In the genomic region with DNA sequence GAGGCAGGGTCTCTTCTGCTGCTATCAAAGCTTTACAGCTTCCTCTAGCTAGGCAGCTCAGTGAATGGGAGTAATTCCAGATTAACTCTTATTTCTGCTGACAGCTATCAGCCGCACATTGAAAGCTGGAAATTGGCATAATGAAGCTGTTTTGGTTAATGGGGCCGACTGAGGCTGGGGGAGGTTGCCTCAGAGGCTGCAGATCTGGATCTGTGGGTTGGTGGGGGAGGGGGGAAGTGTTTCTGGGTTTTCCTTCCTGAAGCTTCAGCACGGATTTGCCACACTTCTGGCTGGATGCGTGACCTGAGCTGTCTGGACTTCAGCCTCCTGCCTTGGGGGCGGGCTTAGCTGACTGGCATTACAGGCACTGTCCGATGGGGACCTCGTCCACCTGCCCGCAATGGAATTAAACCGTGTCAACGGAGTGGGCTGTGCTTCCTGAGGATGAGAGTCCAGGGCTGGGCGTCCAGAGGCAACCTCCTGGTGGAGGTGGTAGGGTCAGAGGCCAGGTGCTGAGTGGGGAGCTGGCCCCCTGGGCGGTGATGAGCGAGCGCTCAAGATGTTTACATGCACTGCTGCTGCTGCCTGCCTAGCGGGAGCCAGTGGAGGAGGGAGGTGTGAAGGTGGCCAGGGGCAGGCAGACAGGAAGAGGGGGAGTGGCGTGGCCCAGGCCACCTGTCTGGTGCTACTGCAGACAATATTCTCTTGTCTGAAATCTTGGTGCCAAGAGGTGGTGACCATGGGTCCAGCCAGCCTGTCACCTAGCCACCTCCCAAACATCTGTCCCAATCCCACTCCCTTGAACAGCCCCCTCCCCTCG, we compare ENCODE assay signal across 11 cellular contexts. TPM values are rescaled to one million over a fixed set of nuclear protein-coding genes. Genes with fewer than 3 reads are reported as not detected.
A peak's percentile ranks its signal among the peaks of the same experiment; 100 is the strongest.
DNase-seq lines count a peak whose midpoint lies in the region; ATAC-seq and TF ChIP-seq lines count a peak whose summit lies in the region.
"Had no signal": no experiment of that assay in that cellular context is flagged by ENCODE, and none has a peak within 500 bp of the region (broad histone marks: within the 10 kb centered on the region; RNA-seq: fewer than 3 reads in every experiment).

No MANE protein-coding gene starts in this region.

- H3K27ac ChIP-seq in Peyer's patch = peak overlapping the region in 1 of 4 donors; percentile 43
- H3K27ac ChIP-seq: C4-2B had no signal

- POLR2A ChIA-PET in activated naive CD8-positive, alpha-beta T cell treated with anti-CD3 and anti-CD28 coated beads, Interleukin-2, amount 10 ng/mL, durations not matched to agents 7 days and 5 days (lab: Charles Lee) = no interaction called here

- H3K4me3 Mint-ChIP-seq in activated naive CD8-positive, alpha-beta T cell treated with anti-CD3 and anti-CD28 coated beads, Interleukin-2, amount 10 ng/mL, durations not matched to agents 7 days and 5 days = peak overlapping the region; percentile 42
- no peak overlapping the region for H3K4me3 Mint-ChIP-seq in activated naive CD8-positive, alpha-beta T cell treated with anti-CD3 and anti-CD28 coated beads, Interleukin-2, amount 50 U/mL, for 24 hours
- H3K4me3 Mint-ChIP-seq in type B pancreatic cell = peak overlapping the region; percentile 59
- H3K4me3 Mint-ChIP-seq: naive thymus-derived CD8-positive, alpha-beta T cell; T-helper 2 cell treated with Interferon-gamma antibody and Interleukin-4, amounts not matched to agents 5 μg/mL and 100 μg/mL, for 36 hours had no signal

- no peaks in the 10 kb centered on the region for H3K36me3 ChIP-seq in Peyer's patch

- peak; percentile 63 for ATAC-seq in activated naive CD8-positive, alpha-beta T cell treated with anti-CD3 and anti-CD28 coated beads, Interleukin-2, amount 10 ng/mL, durations not matched to agents 7 days and 5 days (ENCODE audit: low read depth)
- ATAC-seq in activated naive CD8-positive, alpha-beta T cell treated with anti-CD3 and anti-CD28 coated beads, Interleukin-2, amount 50 U/mL, for 24 hours = no peak
- ATAC-seq in GM19324 (IDR thresholded peaks at IDR 0.05; ENCODE audit: low FRiP score, unreplicated experiment) = no peak

- H3K4me3 ChIP-seq in Peyer's patch = no peak overlapping the region

- no peaks in the 10 kb centered on the region for H3K9me3 Mint-ChIP-seq in activated naive CD8-positive, alpha-beta T cell treated with anti-CD3 and anti-CD28 coated beads, Interleukin-2, amount 10 ng/mL, durations not matched to agents 7 days and 5 days
- H3K9me3 Mint-ChIP-seq in activated naive CD8-positive, alpha-beta T cell treated with anti-CD3 and anti-CD28 coated beads, Interleukin-2, amount 50 U/mL, for 24 hours = no peaks in the 10 kb centered on the region
- H3K9me3 Mint-ChIP-seq in type B pancreatic cell = no peaks in the 10 kb centered on the region
- H3K9me3 Mint-ChIP-seq: naive thymus-derived CD8-positive, alpha-beta T cell; T-helper 2 cell treated with Interferon-gamma antibody and Interleukin-4, amounts not matched to agents 5 μg/mL and 100 μg/mL, for 36 hours had no signal

- no peaks in the 10 kb centered on the region for H3K27me3 ChIP-seq in Peyer's patch

- DNase-seq in activated naive CD8-positive, alpha-beta T cell treated with anti-CD3 and anti-CD28 coated beads, Interleukin-2, amount 10 ng/mL, durations not matched to agents 7 days and 5 days = no peak
- DNase-seq in activated naive CD8-positive, alpha-beta T cell treated with anti-CD3 and anti-CD28 coated beads, Interleukin-2, amount 50 U/mL, for 24 hours = no peak
- DNase-seq in Peyer's patch (peak in 2 of 3 donors; percentile 79 to 80), iPS-NIHi11 (ENCODE audit: low spot score) (peak; percentile 69), type B pancreatic cell (ENCODE audit: extremely low spot score, unreplicated experiment) (no peak), NCI-H2107 treated with DMSO at 0.1 percent for 48 hours (lab: John Stamatoyannopoulos, UW; ENCODE audit: unreplicated experiment) (no peak)
- DNase-seq in activated CD4-positive, alpha-beta T cell treated with anti-CD3 and anti-CD28 coated beads for 1 hour = no peak
- DNase-seq: naive thymus-derived CD8-positive, alpha-beta T cell had no signal

- no peaks in the 10 kb centered on the region for H3K36me3 Mint-ChIP-seq in activated naive CD8-positive, alpha-beta T cell treated with anti-CD3 and anti-CD28 coated beads, Interleukin-2, amount 10 ng/mL, durations not matched to agents 7 days and 5 days
- no peaks in the 10 kb centered on the region for H3K36me3 Mint-ChIP-seq in activated naive CD8-positive, alpha-beta T cell treated with anti-CD3 and anti-CD28 coated beads, Interleukin-2, amount 50 U/mL, for 24 hours (ENCODE audit: low read depth)
- no peaks in the 10 kb centered on the region for H3K36me3 Mint-ChIP-seq in type B pancreatic cell
- H3K36me3 Mint-ChIP-seq: naive thymus-derived CD8-positive, alpha-beta T cell had no signal

- no peak for TF ChIP-seq POLR2A in Peyer's patch (IDR thresholded peaks at IDR 0.05)

- peaks cover 0 to 29% (median 7%) of the 10 kb centered on the region in 4 donors for H3K4me1 ChIP-seq in Peyer's patch

- peak overlapping the region; percentile 54 for H3K27ac Mint-ChIP-seq in activated naive CD8-positive, alpha-beta T cell treated with anti-CD3 and anti-CD28 coated beads, Interleukin-2, amount 10 ng/mL, durations not matched to agents 7 days and 5 days
- no peak overlapping the region for H3K27ac Mint-ChIP-seq in activated naive CD8-positive, alpha-beta T cell treated with anti-CD3 and anti-CD28 coated beads, Interleukin-2, amount 50 U/mL, for 24 hours
- peak overlapping the region; percentile 77 for H3K27ac Mint-ChIP-seq in type B pancreatic cell
- H3K27ac Mint-ChIP-seq: T-helper 2 cell treated with Interferon-gamma antibody and Interleukin-4, amounts not matched to agents 5 μg/mL and 100 μg/mL, for 36 hours had no signal

- H3K27me3 Mint-ChIP-seq in activated naive CD8-positive, alpha-beta T cell treated with anti-CD3 and anti-CD28 coated beads, Interleukin-2, amount 10 ng/mL, durations not matched to agents 7 days and 5 days = peaks cover 51% of the 10 kb centered on the region
- H3K27me3 Mint-ChIP-seq in activated naive CD8-positive, alpha-beta T cell treated with anti-CD3 and anti-CD28 coated beads, Interleukin-2, amount 50 U/mL, for 24 hours = peaks cover 38% of the 10 kb centered on the region
- peaks cover 33% of the 10 kb centered on the region for H3K27me3 Mint-ChIP-seq in type B pancreatic cell

- H3K9me3 ChIP-seq in Peyer's patch = no peaks in the 10 kb centered on the region

- peak in 3 of 6 experiments; percentile 30 to 48 (median 33) for TF ChIP-seq CTCF in Peyer's patch (IDR thresholded peaks at IDR 0.05)
- TF ChIP-seq CTCF in type B pancreatic cell (conservative IDR thresholded peaks at IDR 0.05) = no peak

- H3K4me1 Mint-ChIP-seq in activated naive CD8-positive, alpha-beta T cell treated with anti-CD3 and anti-CD28 coated beads, Interleukin-2, amount 10 ng/mL, durations not matched to agents 7 days and 5 days = peaks cover 6% of the 10 kb centered on the region
- H3K4me1 Mint-ChIP-seq in activated naive CD8-positive, alpha-beta T cell treated with anti-CD3 and anti-CD28 coated beads, Interleukin-2, amount 50 U/mL, for 24 hours = no peaks in the 10 kb centered on the region
- peaks cover 37% of the 10 kb centered on the region for H3K4me1 Mint-ChIP-seq in type B pancreatic cell (ENCODE audit: unreplicated experiment)

RNA-seq across cellular contexts. Expression of a gene that starts 6.7 kb away (rescaled TPM):
- total RNA-seq in activated naive CD8-positive, alpha-beta T cell treated with anti-CD3 and anti-CD28 coated beads, Interleukin-2, amount 10 ng/mL, durations not matched to agents 7 days and 5 days = 1 to 10 TPM in 1 of 2 experiments, under 1 TPM in 1; 0.77 to 1.4 TPM
- total RNA-seq in Peyer's patch (100 to 1,000 TPM; 190 to 683 (median 305) TPM), type B pancreatic cell (ENCODE audit: low replicate concordance) (10.6 and 13.3 TPM in 2 replicates)

Comparison
In these comparisons a context has a peak if more than half of its experiments do, and no peak if none do; other contexts are left out.
1. DNase-seq: peak in Peyer's patch (2 of 3) and iPS-NIHi11 (single experiment); none in activated naive CD8-positive, alpha-beta T cell treated with anti-CD3 and anti-CD28 coated beads, Interleukin-2, amount 10 ng/mL, durations not matched to agents 7 days and 5 days (single experiment), activated naive CD8-positive, alpha-beta T cell treated with anti-CD3 and anti-CD28 coated beads, Interleukin-2, amount 50 U/mL, for 24 hours (single experiment), type B pancreatic cell (single experiment), NCI-H2107 treated with DMSO at 0.1 percent for 48 hours (single experiment) and activated CD4-positive, alpha-beta T cell treated with anti-CD3 and anti-CD28 coated beads for 1 hour (single experiment).
2. RNA of a gene that starts 6.7 kb away (total RNA-seq): 190 to 683 TPM in Peyer's patch; 10.6 to 13.3 TPM in type B pancreatic cell and 0.77 to 1.4 TPM in activated naive CD8-positive, alpha-beta T cell treated with anti-CD3 and anti-CD28 coated beads, Interleukin-2, amount 10 ng/mL, durations not matched to agents 7 days and 5 days; every median in the first group is over 10 times any median in the second.